ENCODE assay signal across 12 cellular contexts in genomic region chr9:99192786-99193465, GRCh38. TPM values are rescaled to one million over a fixed set of nuclear protein-coding genes. Genes with fewer than 3 reads are reported as not detected.
DNase-seq lines count a peak whose midpoint lies in the region; ATAC-seq and TF ChIP-seq lines count a peak whose summit lies in the region.
"Had no signal": no experiment of that assay in that cellular context is flagged by ENCODE, and none has a peak within 500 bp of the region (broad histone marks: within the 10 kb centered on the region; RNA-seq: fewer than 3 reads in every experiment).

No MANE protein-coding gene starts in this region.

- peak overlapping the region in 1 of 2 donors; percentile 1 for H3K27ac Mint-ChIP-seq in natural killer cell treated with Interleukin-12 subunit alpha and Interleukin-12 subunit beta and Interleukin-15 and Interleukin-18, amount 100 ng/mL, for 72 hours
- no peak overlapping the region for H3K27ac Mint-ChIP-seq in natural killer cell
- H3K27ac Mint-ChIP-seq: CD4-positive, CD25-positive, alpha-beta regulatory T cell had no signal

- H2AFZ ChIP-seq in OCI-LY3 (ENCODE audit: low read depth, low read length) = no peak overlapping the region

- H3K4me3 ChIP-seq in OCI-LY3 (ENCODE audit: low read length) = no peak overlapping the region
- H3K4me3 ChIP-seq in epithelial cell of proximal tubule (ENCODE audit: low read depth, low read length) = no peak overlapping the region

- H3K4me1 Mint-ChIP-seq in natural killer cell treated with Interleukin-12 subunit alpha and Interleukin-12 subunit beta and Interleukin-15 and Interleukin-18, amount 100 ng/mL, for 72 hours (ENCODE audit: low read depth in 2 of 2) = peaks cover 19 to 27% of the 10 kb centered on the region in 2 donors
- peaks cover 0 to 12% of the 10 kb centered on the region in 2 donors for H3K4me1 Mint-ChIP-seq in natural killer cell

- H3K9me3 Mint-ChIP-seq in natural killer cell treated with Interleukin-12 subunit alpha and Interleukin-12 subunit beta and Interleukin-15 and Interleukin-18, amount 100 ng/mL, for 72 hours = no peaks in the 10 kb centered on the region
- no peaks in the 10 kb centered on the region for H3K9me3 Mint-ChIP-seq in natural killer cell
- H3K9me3 Mint-ChIP-seq: CD4-positive, CD25-positive, alpha-beta regulatory T cell had no signal

- H3K4me3 Mint-ChIP-seq in natural killer cell treated with Interleukin-12 subunit alpha and Interleukin-12 subunit beta and Interleukin-15 and Interleukin-18, amount 100 ng/mL, for 72 hours = peak overlapping the region; percentile 36
- no peak overlapping the region for H3K4me3 Mint-ChIP-seq in natural killer cell
- H3K4me3 Mint-ChIP-seq: CD4-positive, CD25-positive, alpha-beta regulatory T cell had no signal

- no peak for DNase-seq in natural killer cell treated with Interleukin-12 subunit alpha and Interleukin-12 subunit beta and Interleukin-15 and Interleukin-18, amount 100 ng/mL, for 72 hours (ENCODE audit: low spot score)
- DNase-seq in natural killer cell (no peak), epithelial cell of proximal tubule (ENCODE audit: low read depth) (no peak), CD1c-positive myeloid dendritic cell (ENCODE audit: extremely low spot score) (no peak), AML-193 (lab: John Stamatoyannopoulos, UW) (no peak)
- DNase-seq: activated CD4-positive, alpha-beta T cell treated with anti-CD3 and anti-CD28 coated beads, Interleukin-2, amount 50 U/mL, for 1 hour; NCI-H2029 treated with DMSO at 0.1 percent for 48 hours; SHP77 had no signal

- no peaks in the 10 kb centered on the region for H4K20me1 ChIP-seq in OCI-LY3 (ENCODE audit: insufficient read depth, low read length)

- peaks cover 47% of the 10 kb centered on the region for H3K4me1 ChIP-seq in OCI-LY3 (ENCODE audit: low read length)

- no peak overlapping the region for H3K9ac ChIP-seq in OCI-LY3 (ENCODE audit: low read length)

- H3K9me3 ChIP-seq in OCI-LY3 (ENCODE audit: insufficient read depth, low read length) = no peaks in the 10 kb centered on the region

- H3K27ac ChIP-seq in OCI-LY3 (ENCODE audit: low read length) = no peak overlapping the region

- peak overlapping the region; percentile 36 for H3K4me2 ChIP-seq in OCI-LY3 (ENCODE audit: low read length)

- no peaks in the 10 kb centered on the region for H3K27me3 ChIP-seq in OCI-LY3 (ENCODE audit: low read depth, low read length)

- no peaks in the 10 kb centered on the region for H3K79me2 ChIP-seq in OCI-LY3 (ENCODE audit: low read length)

- no peaks in the 10 kb centered on the region for H3K36me3 Mint-ChIP-seq in natural killer cell treated with Interleukin-12 subunit alpha and Interleukin-12 subunit beta and Interleukin-15 and Interleukin-18, amount 100 ng/mL, for 72 hours
- no peaks in the 10 kb centered on the region for H3K36me3 Mint-ChIP-seq in natural killer cell
- H3K36me3 Mint-ChIP-seq: CD4-positive, CD25-positive, alpha-beta regulatory T cell had no signal

- H3K36me3 ChIP-seq in OCI-LY3 (replicated peaks; ENCODE audit: low read depth, low read length) = peaks cover 6% of the 10 kb centered on the region

- TF ChIP-seq CTCF in natural killer cell (IDR thresholded peaks at IDR 0.05) (no peak), OCI-LY3 (IDR thresholded peaks at IDR 0.05; ENCODE audit: low read depth, low read length) (peak; percentile 46), epithelial cell of proximal tubule (conservative IDR thresholded peaks at IDR 0.05; ENCODE audit: low read depth, low read length) (peak; percentile 39)

- intact Hi-C loops in natural killer cell (cut with micrococcal nuclease) = no loop called here

- H3K27me3 Mint-ChIP-seq in natural killer cell treated with Interleukin-12 subunit alpha and Interleukin-12 subunit beta and Interleukin-15 and Interleukin-18, amount 100 ng/mL, for 72 hours = peaks cover 22 to 25% of the 10 kb centered on the region in 2 donors
- H3K27me3 Mint-ChIP-seq in natural killer cell (ENCODE audit: low read depth in 2 of 2) = peaks cover 27 to 35% of the 10 kb centered on the region in 2 donors

- no peak for ATAC-seq in natural killer cell treated with Interleukin-12 subunit alpha and Interleukin-12 subunit beta and Interleukin-15 and Interleukin-18, amount 100 ng/mL, for 72 hours
- ATAC-seq in natural killer cell (no peak), GM18498 (IDR thresholded peaks at IDR 0.05; ENCODE audit: unreplicated experiment) (no peak), HG03045 (IDR thresholded peaks at IDR 0.05; ENCODE audit: unreplicated experiment) (no peak)

RNA-seq across cellular contexts. Expression of gene ALG2, which starts 28.8 kb away (rescaled TPM):
- total RNA-seq in natural killer cell treated with Interleukin-12 subunit alpha and Interleukin-12 subunit beta and Interleukin-15 and Interleukin-18, amount 100 ng/mL, for 72 hours = 10 to 100 TPM; 56.9 to 62.2 TPM
- total RNA-seq in natural killer cell = 10 to 100 TPM; 17.3 to 23.2 (median 20.7) TPM
- 30.3 and 39.1 TPM in 2 replicates for total RNA-seq in epithelial cell of proximal tubule

RNA-seq across cellular contexts. Expression of gene SEC61B, which starts 29.2 kb away (rescaled TPM):
- 100 to 1,000 TPM; 176 to 255 TPM for total RNA-seq in natural killer cell treated with Interleukin-12 subunit alpha and Interleukin-12 subunit beta and Interleukin-15 and Interleukin-18, amount 100 ng/mL, for 72 hours
- total RNA-seq in natural killer cell (10 to 100 TPM; 78.9 to 95.1 (median 93.8) TPM), epithelial cell of proximal tubule (123 and 170 TPM in 2 replicates)
